Comparison of ENCODE assay signal across 20 cellular contexts in genomic region chr2:99552529-99552928, GRCh38.
DNase-seq lines count a peak whose midpoint lies in the region; ATAC-seq, FAIRE-seq and TF ChIP-seq lines count a peak whose summit lies in the region.
"Had no signal": no experiment of that assay in that cellular context is flagged by ENCODE, and none has a peak within 500 bp of the region (broad histone marks: within the 10 kb centered on the region; RNA-seq: fewer than 3 reads in every experiment).

No MANE protein-coding gene starts in this region.

- 100% methylated on average over 1 of the region's 2 CpGs for WGBS in right lobe of liver (ENCODE audit: insufficient coverage, low coverage, low lambda C conversion rate, missing lambda C conversion rate)
- WGBS in HepG2 (ENCODE audit: low lambda C conversion rate), result 60% methylated on average over 2 of the region's 2 CpGs

- BruUV-seq in HepG2 (replicated peaks; lab: Mats Ljungman, UMichigan), result no TSS peak

- no peak overlapping the region for H3K9ac ChIP-seq in HepG2 (ENCODE audit: insufficient read depth, low read depth, low read length)
- H3K9ac ChIP-seq: BLaER1 treated with 17β-estradiol and CSF1 and Interleukin-3, amounts not matched to agents 10 nM and 100 nM had no signal

- no peak for FAIRE-seq in HepG2 (lab: Jason Lieb, UNC)
- peak; percentile 40 for FAIRE-seq in urothelium cell line (lab: Jason Lieb, UNC)
- FAIRE-seq: GM18507 had no signal

- CTCF ChIA-PET in HepG2 (lab: Yijun Ruan, JAX; ENCODE audit: low intra/inter-chr PET ratio, low total read pairs), result no interaction called here

- H3K4me3 ChIP-seq in right lobe of liver (no peak overlapping the region), HepG2 (replicated peaks in 1 of 3; ENCODE audit: insufficient read depth in 1 of 3, low read depth in 2 of 3, low read length in 3 of 3) (no peak overlapping the region), left ventricle myocardium inferior (no peak overlapping the region), brain microvascular endothelial cell (ENCODE audit: low read depth, low read length) (no peak overlapping the region)
- H3K4me3 ChIP-seq: BLaER1 treated with 17β-estradiol and CSF1 and Interleukin-3, amounts not matched to agents 10 nM and 100 nM; breast epithelium; vagina had no signal

- in situ Hi-C loops in HepG2 (cut with HindIII; ENCODE audit: extremely low pct_ligation_motif_present, low pct_unique_long_range_greater_than_20kb), result loop anchor here (10.0 to 25.0 kb wide), 2 partner anchors 272 to 835 kb away; no protein-coding TSS in a partner anchor
- in situ Hi-C loops in brain microvascular endothelial cell (cut with HindIII; ENCODE audit: low pct_ligation_motif_present, low sequenced_read_pairs), result no loop called here

- H3K79me2 ChIP-seq in HepG2 (ENCODE audit: insufficient read depth, low read length), result no peaks in the 10 kb centered on the region

- TF ChIP-seq EP300 in HepG2 (IDR thresholded peaks at IDR 0.05; ENCODE audit: low read depth in 2 of 2, low read length in 2 of 2) (no peak), HepG2 (CRISPR knock-in tag; IDR thresholded peaks at IDR 0.05; ENCODE audit: borderline replicate concordance) (no peak)

- POLR2A ChIA-PET in HepG2 (lab: Yijun Ruan, JAX), result no interaction called here

- TF ChIP-seq CTCF in right lobe of liver (IDR thresholded peaks at IDR 0.05) (no peak), HepG2 (CRISPR knock-in tag; IDR thresholded peaks at IDR 0.05) (no peak), left ventricle myocardium inferior (IDR thresholded peaks at IDR 0.05; ENCODE audit: borderline replicate concordance) (no peak), brain microvascular endothelial cell (IDR thresholded peaks at IDR 0.05; ENCODE audit: low read depth, low read length, missing control alignments) (no peak)

- TF ChIP-seq RAD21 in HepG2 (CRISPR knock-in tag; IDR thresholded peaks at IDR 0.05), result no peak

- H2AFZ ChIP-seq in HepG2 (ENCODE audit: low read length), result no peak overlapping the region

- H3K9me3 ChIP-seq in right lobe of liver (no peaks in the 10 kb centered on the region), HepG2 (ENCODE audit: low read length) (no peaks in the 10 kb centered on the region), left ventricle myocardium inferior (replicated peaks) (no peaks in the 10 kb centered on the region)
- H3K9me3 ChIP-seq: breast epithelium, vagina had no signal

- TF ChIP-seq POLR2A in right lobe of liver (IDR thresholded peaks at IDR 0.05) (no peak), HepG2 (IDR thresholded peaks at IDR 0.05; ENCODE audit: insufficient read depth in 1 of 2, low read depth in 2 of 2, low read length in 2 of 2) (no peak)

- H3K27ac ChIP-seq in right lobe of liver (no peak overlapping the region), HepG2 (ENCODE audit: extremely low read length, insufficient read depth, low read length) (no peak overlapping the region), left ventricle myocardium inferior (replicated peaks) (no peak overlapping the region), brain microvascular endothelial cell (no peak overlapping the region)
- H3K27ac ChIP-seq: breast epithelium, vagina had no signal

- H3K4me2 ChIP-seq in HepG2 (ENCODE audit: low read depth, low read length), result no peak overlapping the region
- H3K4me2 ChIP-seq: BLaER1 treated with 17β-estradiol and CSF1 and Interleukin-3, amounts not matched to agents 10 nM and 100 nM had no signal

- H3K36me3 ChIP-seq in right lobe of liver (no peaks in the 10 kb centered on the region), HepG2 (replicated peaks in 1 of 2; ENCODE audit: control insufficient read depth in 1 of 2, insufficient read depth in 2 of 2, low read length in 2 of 2) (no peaks in the 10 kb centered on the region), left ventricle myocardium inferior (no peaks in the 10 kb centered on the region), brain microvascular endothelial cell (replicated peaks) (no peaks in the 10 kb centered on the region)
- H3K36me3 ChIP-seq: breast epithelium, vagina had no signal

- no peaks in the 10 kb centered on the region for H4K20me1 ChIP-seq in HepG2 (ENCODE audit: insufficient read depth, low read length)
- H4K20me1 ChIP-seq: BLaER1 treated with 17β-estradiol and CSF1 and Interleukin-3, amounts not matched to agents 10 nM and 100 nM had no signal

- intact Hi-C loops in right lobe of liver (cut with DNase I), result loop anchor here in 1 of 2 donors (10.0 kb wide), 1 partner anchor 702 kb away; no protein-coding TSS in a partner anchor
- intact Hi-C loops in HepG2 (cut with micrococcal nuclease; ENCODE audit: unreplicated experiment), result no loop called here
- intact Hi-C loops in left ventricle myocardium inferior (cut with micrococcal nuclease), result no loop called here

- ATAC-seq in right lobe of liver (peak; percentile 79 to 94 (median 80)), HepG2 (no peak), GM21825 (IDR thresholded peaks at IDR 0.05; ENCODE audit: unreplicated experiment) (no peak), GM21723 (IDR thresholded peaks at IDR 0.05; ENCODE audit: unreplicated experiment) (no peak)

- DNase-seq in right lobe of liver (peak; percentile 55 to 85 (median 83)), HepG2 (ENCODE audit: low spot score) (no peak), NCI-H774 (lab: John Stamatoyannopoulos, UW) (peak; percentile 49), left ventricle myocardium inferior (peak; percentile 67), urothelium cell line (ENCODE audit: low spot score) (no peak), brain microvascular endothelial cell (no peak)
- DNase-seq: ACHN; activated CD4-positive, alpha-beta T cell treated with anti-CD3 and anti-CD28 coated beads for 1 hour; activated T-cell treated with anti-CD3 and anti-CD28 coated beads, Interleukin-2, amount 50 U/mL, for 1 hour; Calu3; cortex of kidney; KG1; mesenchymal stem cell; NCI-H524 treated with DMSO at 0.1 percent for 48 hours had no signal

- no peaks in the 10 kb centered on the region for H3K4me1 ChIP-seq in right lobe of liver
- H3K4me1 ChIP-seq in HepG2 (ENCODE audit: insufficient read depth, low read length), result no peaks in the 10 kb centered on the region
- H3K4me1 ChIP-seq in left ventricle myocardium inferior, result peaks cover 5% of the 10 kb centered on the region
- H3K4me1 ChIP-seq: breast epithelium, vagina had no signal

- H3K27me3 ChIP-seq in right lobe of liver, result no peaks in the 10 kb centered on the region
- no peaks in the 10 kb centered on the region for H3K27me3 ChIP-seq in HepG2 (ENCODE audit: control insufficient read depth in 1 of 2, insufficient read depth in 2 of 2, low read length in 2 of 2)
- no peaks in the 10 kb centered on the region for H3K27me3 ChIP-seq in left ventricle myocardium inferior (ENCODE audit: low read depth)
- no peaks in the 10 kb centered on the region for H3K27me3 ChIP-seq in brain microvascular endothelial cell (replicated peaks)
- H3K27me3 ChIP-seq: BLaER1 treated with 17β-estradiol and CSF1 and Interleukin-3, amounts not matched to agents 10 nM and 100 nM; breast epithelium; vagina had no signal

TF ChIP-seq in HepG2, 621 proteins besides CTCF, POLR2A, EP300 and RAD21:
- TF ChIP-seq POLR2AphosphoS2 (IDR thresholded peaks at IDR 0.05; ENCODE audit: low read depth, low read length) (no peak), ZNF607 (CRISPR knock-in tag; IDR thresholded peaks at IDR 0.05; ENCODE audit: borderline replicate concordance) (no peak), LRRFIP1 (CRISPR knock-in tag; conservative IDR thresholded peaks at IDR 0.05) (no peak), PHF21A (CRISPR knock-in tag; IDR thresholded peaks at IDR 0.05) (no peak), FOXA1 (IDR thresholded peaks at IDR 0.05) (no peak), FOXA1 (CRISPR knock-in tag; IDR thresholded peaks at IDR 0.05) (no peak), CBFB (CRISPR knock-in tag; IDR thresholded peaks at IDR 0.05) (no peak), GABPA (IDR thresholded peaks at IDR 0.05; ENCODE audit: low read depth, low read length) (no peak), GABPA (CRISPR knock-in tag; IDR thresholded peaks at IDR 0.05; ENCODE audit: low read depth) (no peak), DMAP1 (CRISPR knock-in tag; IDR thresholded peaks at IDR 0.05) (no peak)

Comparison
In these comparisons a context has a peak if more than half of its experiments do, and no peak if none do; other contexts are left out.
1. ATAC-seq: peak in right lobe of liver (4 of 4); none in HepG2 (single experiment), GM21825 (single experiment) and GM21723 (single experiment).
2. DNase-seq: peak in right lobe of liver (3 of 3), NCI-H774 (single experiment) and left ventricle myocardium inferior (single experiment); none in HepG2 (single experiment), urothelium cell line (single experiment) and brain microvascular endothelial cell (single experiment).